16 cellular contexts compared by ENCODE assay signal in genomic region chr2:128162266-128162665, GRCh38.
"Had no signal": no experiment of that assay in that cellular context is flagged by ENCODE, and none has a peak within 500 bp of the region (broad histone marks: within the 10 kb centered on the region; RNA-seq: fewer than 3 reads in every experiment).

No MANE protein-coding gene starts in this region.

- H3K4me3 ChIP-seq: adrenal gland, gastrocnemius medialis, ovary had no signal

- DNase-seq: activated CD4-positive, CD25-positive, alpha-beta regulatory T cell; activated naive CD4-positive, alpha-beta T cell treated with anti-CD3 and anti-CD28 coated beads, Interleukin-2, amount 10 ng/mL, durations not matched to agents 7 days and 5 days; central memory CD4-positive, alpha-beta T cell; cortex of kidney; effector memory CD4-positive, alpha-beta T cell; gastrocnemius medialis; left ventricle myocardium superior; ovary; stimulated activated CD4-positive, alpha-beta T cell treated with anti-CD3 and anti-CD28 coated beads, Interleukin-1b, Interleukin-23, amount 100 ng/mL, for 48 hours; stimulated activated naive CD4-positive, alpha-beta T cell; substantia nigra; T-helper 1 cell had no signal

- H3K27ac Mint-ChIP-seq: activated naive CD4-positive, alpha-beta T cell treated with anti-CD3 and anti-CD28 coated beads, Interleukin-2, amount 10 ng/mL, durations not matched to agents 7 days and 5 days; activated T-helper 2 cell treated with anti-CD3 and anti-CD28 coated beads, Interferon-gamma antibody, Interleukin-2, Interleukin-4, amounts not matched to agents 10 μg/mL and 5 μg/mL and 100 μg/mL, durations not matched to agents 14 hours and 24 hours and 36 hours; type B pancreatic cell had no signal

- H3K27ac ChIP-seq: adrenal gland, gastrocnemius medialis, ovary had no signal

- H3K27me3 Mint-ChIP-seq: activated naive CD4-positive, alpha-beta T cell treated with anti-CD3 and anti-CD28 coated beads, Interleukin-2, amount 10 ng/mL, durations not matched to agents 7 days and 5 days; type B pancreatic cell had no signal

- H3K4me3 Mint-ChIP-seq: activated naive CD4-positive, alpha-beta T cell treated with anti-CD3 and anti-CD28 coated beads, Interleukin-2, amount 10 ng/mL, durations not matched to agents 7 days and 5 days; neural crest cell; type B pancreatic cell had no signal

- H3K9me3 ChIP-seq: adrenal gland, gastrocnemius medialis, ovary had no signal

- H3K36me3 ChIP-seq: ovary had no signal

- H3K9me3 Mint-ChIP-seq: activated naive CD4-positive, alpha-beta T cell treated with anti-CD3 and anti-CD28 coated beads, Interleukin-2, amount 10 ng/mL, durations not matched to agents 7 days and 5 days; activated T-helper 2 cell treated with anti-CD3 and anti-CD28 coated beads, Interferon-gamma antibody, Interleukin-2, Interleukin-4, amounts not matched to agents 10 μg/mL and 5 μg/mL and 100 μg/mL, durations not matched to agents 14 hours and 24 hours and 36 hours; neural crest cell; type B pancreatic cell had no signal

- H3K27me3 ChIP-seq: adrenal gland, gastrocnemius medialis, ovary had no signal

- H3K4me1 Mint-ChIP-seq: activated naive CD4-positive, alpha-beta T cell treated with anti-CD3 and anti-CD28 coated beads, Interleukin-2, amount 10 ng/mL, durations not matched to agents 7 days and 5 days; neural crest cell had no signal

- ATAC-seq: gastrocnemius medialis, left ventricle myocardium superior had no signal
